20 cellular contexts compared by ENCODE assay signal in genomic region chr10:131975796-131976195, GRCh38. TPM values are rescaled to one million over a fixed set of nuclear protein-coding genes. Genes with fewer than 3 reads are reported as not detected.
DNase-seq lines count a peak whose midpoint lies in the region; ATAC-seq and TF ChIP-seq lines count a peak whose summit lies in the region.
"Had no signal": no experiment of that assay in that cellular context is flagged by ENCODE, and none has a peak within 500 bp of the region (broad histone marks: within the 10 kb centered on the region; RNA-seq: fewer than 3 reads in every experiment).

No MANE protein-coding gene starts in this region.

- H3K9me3 Mint-ChIP-seq in activated naive CD4-positive, alpha-beta T cell treated with anti-CD3 and anti-CD28 coated beads, Interleukin-2, amount 10 ng/mL, durations not matched to agents 7 days and 5 days = no peaks in the 10 kb centered on the region
- no peaks in the 10 kb centered on the region for H3K9me3 Mint-ChIP-seq in CD8-positive, alpha-beta T cell
- no peaks in the 10 kb centered on the region for H3K9me3 Mint-ChIP-seq in activated T-helper 17 cell treated with anti-CD3 and anti-CD28 coated beads, Interleukin-2, amount 50 U/mL, for 72 hours
- H3K9me3 Mint-ChIP-seq: activated B cell treated with CpG ODN at 0.5 μM for 24 hours, memory B cell had no signal

- WGBS in sigmoid colon, 2 donors = 96 to 97% methylated on average over 10 of the region's 10 CpGs

- no peak overlapping the region for H3K27ac ChIP-seq in CD8-positive, alpha-beta T cell (ENCODE audit: low read depth, low read length)
- H3K27ac ChIP-seq in sigmoid colon = no peak overlapping the region
- H3K27ac ChIP-seq: ovary, PC-9 had no signal

- peak overlapping the region; percentile 38 for H3K4me3 Mint-ChIP-seq in activated naive CD4-positive, alpha-beta T cell treated with anti-CD3 and anti-CD28 coated beads, Interleukin-2, amount 10 ng/mL, durations not matched to agents 7 days and 5 days
- no peak overlapping the region for H3K4me3 Mint-ChIP-seq in CD8-positive, alpha-beta T cell
- peak overlapping the region; percentile 94 for H3K4me3 Mint-ChIP-seq in activated T-helper 17 cell treated with anti-CD3 and anti-CD28 coated beads, Interleukin-2, amount 50 U/mL, for 72 hours
- H3K4me3 Mint-ChIP-seq: activated B cell treated with CpG ODN at 0.5 μM for 24 hours, CD14-positive monocyte, memory B cell had no signal

- no peak overlapping the region for H3K4me3 ChIP-seq in CD8-positive, alpha-beta T cell (ENCODE audit: low read depth, low read length)
- no peak overlapping the region for H3K4me3 ChIP-seq in sigmoid colon
- H3K4me3 ChIP-seq: ovary, PC-9, right atrium auricular region had no signal

- H3K36me3 ChIP-seq in CD8-positive, alpha-beta T cell (ENCODE audit: insufficient read depth, low read length) = peaks cover 12% of the 10 kb centered on the region
- H3K36me3 ChIP-seq in sigmoid colon = peaks cover under 1 to 16% (median 3%) of the 10 kb centered on the region in 4 donors
- H3K36me3 ChIP-seq: ovary had no signal

- H3K27ac Mint-ChIP-seq in activated naive CD4-positive, alpha-beta T cell treated with anti-CD3 and anti-CD28 coated beads, Interleukin-2, amount 10 ng/mL, durations not matched to agents 7 days and 5 days = peak overlapping the region; percentile 24
- peak overlapping the region; percentile 94 for H3K27ac Mint-ChIP-seq in CD8-positive, alpha-beta T cell
- H3K27ac Mint-ChIP-seq in activated T-helper 17 cell treated with anti-CD3 and anti-CD28 coated beads, Interleukin-2, amount 50 U/mL, for 72 hours = peak overlapping the region; percentile 71
- H3K27ac Mint-ChIP-seq: activated B cell treated with CpG ODN at 0.5 μM for 24 hours, CD14-positive monocyte, memory B cell had no signal

- H3K27me3 ChIP-seq in CD8-positive, alpha-beta T cell (ENCODE audit: insufficient read depth, low read length) = no peaks in the 10 kb centered on the region
- H3K27me3 ChIP-seq in sigmoid colon = no peaks in the 10 kb centered on the region
- H3K27me3 ChIP-seq: ovary, right atrium auricular region had no signal

- H3K36me3 Mint-ChIP-seq in activated naive CD4-positive, alpha-beta T cell treated with anti-CD3 and anti-CD28 coated beads, Interleukin-2, amount 10 ng/mL, durations not matched to agents 7 days and 5 days = peaks cover 73% of the 10 kb centered on the region
- peaks cover 19% of the 10 kb centered on the region for H3K36me3 Mint-ChIP-seq in CD8-positive, alpha-beta T cell
- H3K36me3 Mint-ChIP-seq in activated T-helper 17 cell treated with anti-CD3 and anti-CD28 coated beads, Interleukin-2, amount 50 U/mL, for 72 hours (ENCODE audit: low read depth) = peaks cover 100% of the 10 kb centered on the region

- peaks cover 2% of the 10 kb centered on the region for H3K27me3 Mint-ChIP-seq in activated naive CD4-positive, alpha-beta T cell treated with anti-CD3 and anti-CD28 coated beads, Interleukin-2, amount 10 ng/mL, durations not matched to agents 7 days and 5 days
- H3K27me3 Mint-ChIP-seq in CD8-positive, alpha-beta T cell (ENCODE audit: low read depth) = no peaks in the 10 kb centered on the region
- no peaks in the 10 kb centered on the region for H3K27me3 Mint-ChIP-seq in activated T-helper 17 cell treated with anti-CD3 and anti-CD28 coated beads, Interleukin-2, amount 50 U/mL, for 72 hours
- H3K27me3 Mint-ChIP-seq: activated B cell treated with CpG ODN at 0.5 μM for 24 hours had no signal

- ATAC-seq in CD8-positive, alpha-beta T cell = no peak
- no peak for ATAC-seq in activated T-helper 17 cell treated with anti-CD3 and anti-CD28 coated beads, Interleukin-2, amount 50 U/mL, for 72 hours (replicated peaks)

- TF ChIP-seq CTCF in CD8-positive, alpha-beta T cell (IDR thresholded peaks at IDR 0.05) = no peak
- TF ChIP-seq CTCF in sigmoid colon (IDR thresholded peaks at IDR 0.05) = no peak

- no peak for DNase-seq in activated naive CD4-positive, alpha-beta T cell treated with anti-CD3 and anti-CD28 coated beads, Interleukin-2, amount 10 ng/mL, durations not matched to agents 7 days and 5 days
- DNase-seq in activated naive CD4-positive, alpha-beta T cell (lab: John Stamatoyannopoulos, UW) = no peak
- DNase-seq in CD8-positive, alpha-beta T cell = no peak
- peak; percentile 36 for DNase-seq in sigmoid colon
- no peak for DNase-seq in NCI-H1930 (lab: John Stamatoyannopoulos, UW)
- no peak for DNase-seq in islet precursor cell
- DNase-seq in NCI-H748 treated with DMSO at 0.1 percent for 48 hours (lab: John Stamatoyannopoulos, UW) = no peak
- DNase-seq: activated B cell treated with CpG ODN at 0.5 μM for 24 hours; activated CD8-positive, alpha-beta memory T cell treated with anti-CD3 and anti-CD28 coated beads for 24 hours; activated T-cell treated with anti-CD3 and anti-CD28 coated beads, Interleukin-2, amount 50 U/mL, for 48 hours; cortex of kidney; NCI-H1048; ovary; PC-9; stimulated activated CD8-positive, alpha-beta memory T cell treated with anti-CD3 and anti-CD28 coated beads, Interleukin-4, amount 100 ng/mL, for 48 hours; substantia nigra had no signal

- POLR2A ChIA-PET in CD8-positive, alpha-beta T cell (lab: Charles Lee) = interaction anchor here (0.8 to 1.4 kb wide), 2 partner anchors 79 to 90 kb away, joined by 3 read pairs; no protein-coding TSS in a partner anchor

- H3K9me3 ChIP-seq in CD8-positive, alpha-beta T cell (ENCODE audit: low read length) = no peaks in the 10 kb centered on the region
- H3K9me3 ChIP-seq in sigmoid colon = no peaks in the 10 kb centered on the region
- H3K9me3 ChIP-seq: ovary, right atrium auricular region had no signal

- TF ChIP-seq POLR2A in sigmoid colon (IDR thresholded peaks at IDR 0.05) = no peak

- intact Hi-C loops in CD8-positive, alpha-beta T cell (cut with DNase I, micrococcal nuclease) = no loop called here
- intact Hi-C loops in sigmoid colon (cut with DNase I) = loop anchor here (5.0 kb wide), 1 partner anchor 88 kb away; no protein-coding TSS in a partner anchor

- peaks cover 92% of the 10 kb centered on the region for H3K4me1 Mint-ChIP-seq in activated naive CD4-positive, alpha-beta T cell treated with anti-CD3 and anti-CD28 coated beads, Interleukin-2, amount 10 ng/mL, durations not matched to agents 7 days and 5 days
- H3K4me1 Mint-ChIP-seq in CD8-positive, alpha-beta T cell (ENCODE audit: low read depth) = peaks cover 90% of the 10 kb centered on the region
- H3K4me1 Mint-ChIP-seq in activated T-helper 17 cell treated with anti-CD3 and anti-CD28 coated beads, Interleukin-2, amount 50 U/mL, for 72 hours = peaks cover 63% of the 10 kb centered on the region

- peaks cover 96% of the 10 kb centered on the region for H3K4me1 ChIP-seq in CD8-positive, alpha-beta T cell (ENCODE audit: insufficient read depth, low read length)
- peaks cover 0 to 43% (median 34%) of the 10 kb centered on the region in 4 donors for H3K4me1 ChIP-seq in sigmoid colon

- no peak for TF ChIP-seq EP300 in sigmoid colon (IDR thresholded peaks at IDR 0.05)

- CTCF ChIA-PET in activated naive CD4-positive, alpha-beta T cell treated with anti-CD3 and anti-CD28 coated beads, Interleukin-2, amount 10 ng/mL, durations not matched to agents 7 days and 5 days (lab: Charles Lee) = interaction anchor here (2.1 to 3.4 kb wide), 2 partner anchors 47 to 90 kb away, joined by 7 to 14 read pairs; no protein-coding TSS in a partner anchor
- CTCF ChIA-PET in CD8-positive, alpha-beta T cell (lab: Charles Lee) = interaction anchor here (1.4 to 2.5 kb wide), 2 partner anchors 47 to 90 kb away, joined by 5 to 11 read pairs; no protein-coding TSS in a partner anchor

RNA-seq across cellular contexts. Expression of gene BNIP3, which starts 5.9 kb away (rescaled TPM):
- 10 to 100 TPM; 19.2 to 21.3 TPM for total RNA-seq in CD8-positive, alpha-beta T cell
- 100 to 1,000 TPM; 102 to 362 TPM for total RNA-seq in activated T-helper 17 cell treated with anti-CD3 and anti-CD28 coated beads, Interleukin-2, amount 50 U/mL, for 72 hours
- total RNA-seq in sigmoid colon = 100 to 1,000 TPM in 2 of 4 donors, 10 to 100 TPM in 2; 55.9 to 125 (median 95.4) TPM
- polyA plus RNA-seq in sigmoid colon = 10 to 100 TPM in 2 of 3 donors, 1 to 10 TPM in 1; 3.9 to 11.7 (median 10.8) TPM

Comparison
In these comparisons a context has a peak if more than half of its experiments do, and no peak if none do; other contexts are left out.
1. H3K27ac Mint-ChIP-seq: peak in every context shown above with its lines; median percentile 94 in CD8-positive, alpha-beta T cell; 71 in activated T-helper 17 cell treated with anti-CD3 and anti-CD28 coated beads, Interleukin-2, amount 50 U/mL, for 72 hours; 24 in activated naive CD4-positive, alpha-beta T cell treated with anti-CD3 and anti-CD28 coated beads, Interleukin-2, amount 10 ng/mL, durations not matched to agents 7 days and 5 days.